8 cellular contexts compared by ENCODE assay signal in the genomic region with DNA sequence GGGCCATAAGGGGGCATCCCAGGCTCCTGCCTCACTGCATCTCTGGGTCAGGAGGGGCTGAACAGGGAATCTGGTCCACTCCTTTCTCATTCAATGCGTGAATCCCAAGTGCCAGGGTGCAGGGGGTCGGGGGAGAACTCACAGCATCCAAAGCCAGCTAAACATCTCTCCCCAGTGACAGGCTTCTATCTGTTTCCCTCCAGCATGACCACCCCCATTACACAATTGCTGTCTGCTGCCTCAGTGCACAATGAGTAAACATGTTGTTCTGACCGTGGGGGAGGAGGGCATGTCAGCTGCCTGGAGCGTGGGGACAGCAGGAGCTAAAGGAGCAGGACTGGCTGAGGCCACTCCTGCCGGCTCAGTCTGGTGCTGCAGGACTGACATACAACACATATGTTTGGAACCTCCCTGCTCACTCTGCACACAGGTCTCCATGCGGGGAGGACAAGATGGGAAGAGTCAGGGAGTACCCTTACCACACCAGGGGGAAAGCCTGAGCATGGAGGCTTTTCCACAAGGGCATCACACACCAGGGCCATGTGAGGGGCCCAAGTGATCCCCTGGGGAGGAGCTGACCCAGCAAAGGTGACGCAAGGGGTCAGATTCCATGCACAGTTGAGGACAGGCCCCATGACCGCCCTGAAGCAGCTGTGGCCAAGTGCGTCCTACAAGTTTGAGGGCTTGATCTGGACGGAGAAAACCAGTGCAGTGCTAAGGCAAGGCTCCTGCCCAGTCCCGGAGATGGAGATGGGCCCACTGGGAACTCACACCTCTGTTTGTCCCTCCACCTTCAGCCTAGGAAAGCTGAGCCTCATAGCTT. TPM values are rescaled to one million over a fixed set of nuclear protein-coding genes. Genes with fewer than 3 reads are reported as not detected.
DNase-seq lines count a peak whose midpoint lies in the region; ATAC-seq and TF ChIP-seq lines count a peak whose summit lies in the region.

No MANE protein-coding gene starts in this region.

- TF ChIP-seq CTCF in AG10803 (conservative IDR thresholded peaks at IDR 0.05; ENCODE audit: low read length) = peak; percentile 29

- H3K4me3 ChIP-seq in AG10803 (ENCODE audit: low read length) = peak overlapping the region; percentile 93

- no peak for ATAC-seq in GM21737 (IDR thresholded peaks at IDR 0.05; ENCODE audit: unreplicated experiment)
- no peak for ATAC-seq in GM21390 (IDR thresholded peaks at IDR 0.05; ENCODE audit: unreplicated experiment)

- DNase-seq in AG10803 (ENCODE audit: low read depth) (peak; percentile 74), NCI-H1417 (lab: John Stamatoyannopoulos, UW) (peak in 2 of 3 experiments; percentile 56 to 81), epidermal melanocyte (ENCODE audit: insufficient read length, low spot score) (peak; percentile 15), myocyte (ENCODE audit: low read depth) (peak; percentile 92), NCI-H187 treated with DMSO at 0.1 percent for 48 hours (lab: John Stamatoyannopoulos, UW) (no peak), hepatic stellate cell (ENCODE audit: low spot score) (no peak)

RNA-seq across cellular contexts. Expression of a gene that starts 1.4 kb away (rescaled TPM):
- total RNA-seq in myocyte = 43.8 and 59.8 TPM in 2 replicates
- 43.4 TPM for polyA plus RNA-seq in myocyte (2012)

RNA-seq across cellular contexts. Expression of a gene that starts 27.9 kb away (rescaled TPM):
- total RNA-seq in myocyte = 25.7 and 35.7 TPM in 2 replicates
- polyA plus RNA-seq in myocyte (2012) = 60.9 TPM

RNA-seq across cellular contexts. Expression of a gene that starts 45.0 kb away (rescaled TPM):
- 494 and 561 TPM in 2 replicates for total RNA-seq in myocyte
- polyA plus RNA-seq in myocyte (2012) = 183 TPM

RNA-seq across cellular contexts. Expression of a gene that starts 46.2 kb away (rescaled TPM):
- 42.5 and 49.8 TPM in 2 replicates for total RNA-seq in myocyte
- polyA plus RNA-seq in myocyte (2012) = 17.4 TPM

RNA-seq across cellular contexts. Expression of a gene that starts 52.0 kb away (rescaled TPM):
- not detected in 2 replicates for total RNA-seq in myocyte
- not detected for polyA plus RNA-seq in myocyte (2012)

Comparison
In these comparisons a context has a peak if more than half of its experiments do, and no peak if none do; other contexts are left out.
1. DNase-seq: peak in AG10803 (single experiment), NCI-H1417 (2 of 3), epidermal melanocyte (single experiment) and myocyte (single experiment); none in NCI-H187 treated with DMSO at 0.1 percent for 48 hours (single experiment) and hepatic stellate cell (single experiment).